Comparison of ENCODE assay signal across 9 cellular contexts in genomic region chr12:123131291-123131831, GRCh38. TPM values are rescaled to one million over a fixed set of nuclear protein-coding genes. Genes with fewer than 3 reads are reported as not detected.
DNase-seq lines count a peak whose midpoint lies in the region; ATAC-seq, FAIRE-seq and TF ChIP-seq lines count a peak whose summit lies in the region.
"Had no signal": no experiment of that assay in that cellular context is flagged by ENCODE, and none has a peak within 500 bp of the region (broad histone marks: within the 10 kb centered on the region; RNA-seq: fewer than 3 reads in every experiment).

No MANE protein-coding gene starts in this region.

- no peak overlapping the region for H3K56ac ChIP-seq in H1 (replicated peaks; ENCODE audit: insufficient read length, low read depth, low read length)

- H3K27ac ChIP-seq in GM23338 (ENCODE audit: low read depth) (no peak overlapping the region), OCI-LY3 (ENCODE audit: low read length) (peak overlapping the region; percentile 5; the same call in 1 of the 2 replicates), H1 (ENCODE audit: low read depth, low read length) (no peak overlapping the region)

- peak overlapping the region; percentile 6; the same call in 1 of the 2 replicates for H3K9ac ChIP-seq in OCI-LY3 (ENCODE audit: low read length)
- H3K9ac ChIP-seq in H1 (replicated peaks in 1 of 4; ENCODE audit: extremely low read depth in 1 of 4, low read depth in 3 of 4, low read length in 3 of 4), result no peak overlapping the region

- 0 out of 2 replicates have a peak overlapping the region, but pooled peaks have one; percentile 50 for H2BK12ac ChIP-seq in H1 (ENCODE audit: low read depth, low read length)

- DNase-seq in GM23338 (ENCODE audit: low spot score), result no peak
- no peak for DNase-seq in H1 (ENCODE audit: low read depth in 1 of 2, low spot score in 2 of 2)
- no peak for DNase-seq in osteocyte (ENCODE audit: extremely low spot score, unreplicated experiment)
- no peak for DNase-seq in GM19238 (ENCODE audit: insufficient read length, low spot score)
- DNase-seq in kidney tubule cell (ENCODE audit: low spot score), result no peak
- DNase-seq in medulla oblongata (ENCODE audit: extremely low spot score), result no peak
- DNase-seq: HFFc6 had no signal

- H3K4ac ChIP-seq in H1 (replicated peaks; ENCODE audit: insufficient read length, low read depth, low read length), result no peak overlapping the region

- H3K18ac ChIP-seq in H1 (ENCODE audit: extremely low read depth, low read length), result peak overlapping the region; percentile 6; the same call in 1 of the 2 replicates

- H3K79me2 ChIP-seq in GM23338 (replicated peaks; ENCODE audit: insufficient read depth), result no peaks in the 10 kb centered on the region
- H3K79me2 ChIP-seq in OCI-LY3 (ENCODE audit: low read length), result no peaks in the 10 kb centered on the region
- H3K79me2 ChIP-seq in H1 (ENCODE audit: control insufficient read depth in 1 of 2, insufficient read depth in 2 of 2, low read length in 2 of 2), result no peaks in the 10 kb centered on the region

- H3K4me3 ChIP-seq in GM23338 (no peak overlapping the region), OCI-LY3 (ENCODE audit: low read length) (peak overlapping the region; percentile 35), H1 (ENCODE audit: extremely low read depth in 1 of 4, insufficient read depth in 2 of 4, low read depth in 3 of 4, low read length in 4 of 4) (no peak overlapping the region)

- ATAC-seq in GM23338 (no peak), GM21447 (IDR thresholded peaks at IDR 0.05; ENCODE audit: unreplicated experiment) (no peak)

- no peaks in the 10 kb centered on the region for H3K79me1 ChIP-seq in H1 (ENCODE audit: low read depth, low read length)

- no peak overlapping the region for H2BK15ac ChIP-seq in H1 (ENCODE audit: low read length)

- CTCF ChIA-PET in H1 (lab: Charles Lee; ENCODE audit: partially characterized antibody), result interaction anchor here (0.7 to 0.9 kb wide), 2 partner anchors 18 to 260 kb away, joined by 3 to 4 read pairs; no protein-coding TSS in a partner anchor

- H3K9me3 ChIP-seq in OCI-LY3 (ENCODE audit: insufficient read depth, low read length) (peaks cover 10% of the 10 kb centered on the region; the same call in 1 of the 2 replicates), H1 (ENCODE audit: insufficient read depth in 2 of 2, low read depth in 1 of 2, low read length in 1 of 2) (no peaks in the 10 kb centered on the region)

- H3K36me3 Mint-ChIP-seq in GM23338 (ENCODE audit: low read depth) (no peaks in the 10 kb centered on the region), osteocyte (ENCODE audit: unreplicated experiment) (no peaks in the 10 kb centered on the region)

- no peaks in the 10 kb centered on the region for H4K20me1 ChIP-seq in GM23338 (replicated peaks; ENCODE audit: insufficient read depth)
- no peaks in the 10 kb centered on the region for H4K20me1 ChIP-seq in OCI-LY3 (ENCODE audit: insufficient read depth, low read length)
- H4K20me1 ChIP-seq in H1 (replicated peaks in 1 of 2; ENCODE audit: control insufficient read depth in 1 of 2, insufficient read depth in 2 of 2, low read length in 2 of 2), result no peaks in the 10 kb centered on the region

- H3K4me2 ChIP-seq in GM23338, result no peak overlapping the region
- H3K4me2 ChIP-seq in OCI-LY3 (ENCODE audit: low read length), result peak overlapping the region; percentile 59
- no peak overlapping the region for H3K4me2 ChIP-seq in H1 (ENCODE audit: insufficient read depth in 1 of 2, low read depth in 2 of 2, low read length in 2 of 2)

- TF ChIP-seq EP300 in H1 (IDR thresholded peaks at IDR 0.05; ENCODE audit: borderline replicate concordance in 1 of 2, low read depth in 2 of 2, low read length in 2 of 2), result no peak

- H3K36me3 ChIP-seq in GM23338 (ENCODE audit: insufficient read depth) (no peaks in the 10 kb centered on the region), OCI-LY3 (replicated peaks; ENCODE audit: low read depth, low read length) (no peaks in the 10 kb centered on the region), H1 (ENCODE audit: control insufficient read depth in 2 of 4, insufficient read depth in 4 of 4, low read length in 3 of 4) (no peaks in the 10 kb centered on the region)

- H3K4me1 Mint-ChIP-seq in GM23338 (peaks cover 4% of the 10 kb centered on the region; the same call in 2 of the 3 replicates), osteocyte (ENCODE audit: unreplicated experiment) (peaks cover 50% of the 10 kb centered on the region)

- FAIRE-seq in H1 (lab: Jason Lieb, UNC), result no peak

- H3K27ac Mint-ChIP-seq in GM23338, result 0 out of 2 replicates have a peak overlapping the region, but pooled peaks have one; percentile 48
- peak overlapping the region; percentile 54 for H3K27ac Mint-ChIP-seq in osteocyte (ENCODE audit: unreplicated experiment)
- H3K27ac Mint-ChIP-seq: HFFc6 had no signal

- no peak overlapping the region for H2BK120ac ChIP-seq in H1 (replicated peaks; ENCODE audit: low read depth, low read length)

- POLR2A ChIA-PET in H1 (lab: Charles Lee; ENCODE audit: partially characterized antibody), result interaction anchor here (1.4 kb wide), 1 partner anchor 28 kb away, joined by 3 read pairs; no protein-coding TSS in a partner anchor

- no peak overlapping the region for H4K91ac ChIP-seq in H1 (replicated peaks; ENCODE audit: insufficient read length, low read length)

- H3K9me2 ChIP-seq in GM23338 (ENCODE audit: insufficient read depth), result peaks cover 4% of the 10 kb centered on the region; the same call in 1 of the 2 replicates

- H4K8ac ChIP-seq in H1 (ENCODE audit: extremely low read depth, insufficient read depth, low read length), result no peak overlapping the region

- peaks cover 3% of the 10 kb centered on the region; the same call in 1 of the 3 replicates for H3K9me3 Mint-ChIP-seq in GM23338
- no peaks in the 10 kb centered on the region for H3K9me3 Mint-ChIP-seq in osteocyte (ENCODE audit: unreplicated experiment)
- H3K9me3 Mint-ChIP-seq: HFFc6 had no signal

- H3K4me3 Mint-ChIP-seq in GM23338 (no peak overlapping the region), osteocyte (ENCODE audit: unreplicated experiment) (no peak overlapping the region)
- H3K4me3 Mint-ChIP-seq: HFFc6 had no signal

- H3K23me2 ChIP-seq in H1 (ENCODE audit: low read depth, low read length), result no peaks in the 10 kb centered on the region; the same call in 1 of the 2 replicates

- no peak overlapping the region for H2AK5ac ChIP-seq in H1 (ENCODE audit: low read depth, low read length)

- peak overlapping the region; percentile 75; the same call in 1 of the 2 replicates for H2BK5ac ChIP-seq in H1 (ENCODE audit: low read depth, low read length)

- no peak overlapping the region for H3K23ac ChIP-seq in H1 (ENCODE audit: insufficient read length)

- 100% methylated on average over 4 of the region's 4 CpGs; no CpG with 5 or more reads in 1 of the 2 experiments for WGBS in H1 (ENCODE audit: extremely low coverage in 1 of 2, insufficient coverage in 1 of 2, insufficient read length in 1 of 2, insufficient replicate concordance in 2 of 2, low coverage in 1 of 2, low lambda C conversion rate in 2 of 2, missing lambda C conversion rate in 1 of 2), 2 experiments

- H3K27me3 ChIP-seq in GM23338 (ENCODE audit: insufficient read depth) (no peaks in the 10 kb centered on the region), OCI-LY3 (ENCODE audit: low read depth, low read length) (peaks cover 13% of the 10 kb centered on the region; the same call in 1 of the 2 replicates), H1 (replicated peaks in 1 of 4; ENCODE audit: control insufficient read depth in 3 of 4, extremely low read depth in 1 of 4, insufficient read depth in 3 of 4, low read length in 3 of 4) (no peaks in the 10 kb centered on the region)

- TF ChIP-seq CTCF in GM23338 (conservative IDR thresholded peaks at IDR 0.05; ENCODE audit: low read depth in 2 of 2) (no peak), OCI-LY3 (IDR thresholded peaks at IDR 0.05; ENCODE audit: low read depth, low read length) (no peak), H1 (IDR thresholded peaks at IDR 0.05; ENCODE audit: control extremely low read depth in 1 of 3, insufficient read depth in 1 of 3, low read depth in 1 of 3, low read length in 3 of 3) (no peak), osteocyte (IDR thresholded peaks at IDR 0.05) (no peak)

- H3K4me1 ChIP-seq in GM23338 (ENCODE audit: insufficient read depth), result no peaks in the 10 kb centered on the region
- H3K4me1 ChIP-seq in OCI-LY3 (ENCODE audit: low read length), result peaks cover 21% of the 10 kb centered on the region
- H3K4me1 ChIP-seq in H1 (replicated peaks in 1 of 4; ENCODE audit: control insufficient read depth in 3 of 4, insufficient read depth in 4 of 4, low read length in 3 of 4), result no peaks in the 10 kb centered on the region

- no peak overlapping the region for H4K5ac ChIP-seq in H1 (ENCODE audit: insufficient read length, low read depth, low read length)

- no peak overlapping the region for H2AFZ ChIP-seq in GM23338
- 0 out of 2 replicates have a peak overlapping the region, but pooled peaks have one; percentile 12 for H2AFZ ChIP-seq in OCI-LY3 (ENCODE audit: low read depth, low read length)
- H2AFZ ChIP-seq in H1 (ENCODE audit: low read length), result no peak overlapping the region

- no peak for TF ChIP-seq RAD21 in H1 (IDR thresholded peaks at IDR 0.05 in 1 of 2, conservative IDR thresholded peaks at IDR 0.05 in 1 of 2; ENCODE audit: low read depth in 2 of 2, low read length in 2 of 2)

- H3K27me3 Mint-ChIP-seq in GM23338 (ENCODE audit: insufficient read depth, low read depth, poor library complexity), result peaks cover 6% of the 10 kb centered on the region
- H3K27me3 Mint-ChIP-seq in osteocyte (ENCODE audit: unreplicated experiment), result no peaks in the 10 kb centered on the region

- TF ChIP-seq POLR2A in H1 (IDR thresholded peaks at IDR 0.05; ENCODE audit: control extremely low read depth in 1 of 2, low read depth in 2 of 2, low read length in 2 of 2), result no peak

- no peaks in the 10 kb centered on the region for H3F3A ChIP-seq in GM23338 (replicated peaks; ENCODE audit: low read depth)

- H2BK20ac ChIP-seq in H1 (ENCODE audit: low read length), result no peak overlapping the region

- H3K14ac ChIP-seq in H1 (ENCODE audit: insufficient read length), result no peak overlapping the region

TF ChIP-seq in GM23338, 12 proteins besides CTCF, POLR2A, EP300 and RAD21 (continues in another document):
- no peak for TF ChIP-seq JUNB (IDR thresholded peaks at IDR 0.05; ENCODE audit: unreplicated experiment)

TF ChIP-seq in H1, 55 proteins besides CTCF, POLR2A, EP300 and RAD21 (continues in another document):
- no peak for TF ChIP-seq SP4 (IDR thresholded peaks at IDR 0.05; ENCODE audit: low read length)

RNA-seq across cellular contexts. Expression of gene PITPNM2, which starts 19.5 kb away (rescaled TPM):
- 1.9 and 3.0 TPM in 2 replicates for total RNA-seq in GM23338 (2014; rRNA removed; shearing (Covaris generic))
- polyA plus RNA-seq in GM23338 (2016; fragmentation: Nextera tagmentation; extraction: Ambion mirVana) (0.28 and 0.82 TPM in 2 replicates), H1 (2011; rRNA removed) (0.59 and 0.97 TPM in 2 replicates)
- total RNA-seq in H1 (2021; fragmentation: NEBNext Ultra II Directional; extraction: Animal tissue kit (Norgen Biotek cat#: 25700)), result 2.3 and 3.4 TPM in 2 replicates
- 0.90 TPM for polyA plus RNA-seq in H1 (2011; cell fraction: cytosol; rRNA removed)
- 3.2 TPM for polyA plus RNA-seq in H1 (2011; cell fraction: nucleus; rRNA removed)
- polyA plus RNA-seq in H1 (2012, experiment 1 of 2), result 1.2 to 1.9 TPM (median 1.6 TPM) in 4 replicates
- 0.87 TPM for polyA plus RNA-seq in H1 (2012, experiment 2 of 2)
- polyA plus RNA-seq in H1 (2013, experiment 1 of 2), result 1.4 TPM
- 1.7 TPM for polyA plus RNA-seq in H1 (2013, experiment 2 of 2)
- 1.0 and 1.1 TPM in 2 replicates for polyA minus RNA-seq in H1 (2011; rRNA and poly(A)+ RNA removed)
- polyA minus RNA-seq in H1 (2011; cell fraction: cytosol; rRNA and poly(A)+ RNA removed), result 2.3 TPM
- polyA minus RNA-seq in H1 (2011; cell fraction: nucleus; rRNA and poly(A)+ RNA removed), result 1.8 TPM
- total RNA-seq in osteocyte, result 10.1 and 11.0 TPM in 2 replicates
